ENCODE assay signal across 21 cellular contexts in the genomic region with DNA sequence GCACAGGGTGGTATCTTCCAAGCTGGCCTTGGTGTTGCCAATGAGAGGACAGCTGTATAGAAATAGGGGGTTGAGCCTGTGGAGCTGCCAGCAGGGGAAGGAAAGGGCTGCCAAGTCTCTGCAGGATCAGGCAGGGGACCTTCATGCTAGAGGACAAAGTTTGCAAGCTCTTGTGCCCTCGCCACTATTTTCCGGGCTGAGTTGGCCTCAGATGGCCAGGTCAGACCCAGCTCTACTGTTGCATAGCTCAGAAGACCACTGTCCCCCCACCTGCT.
DNase-seq lines count a peak whose midpoint lies in the region; ATAC-seq, FAIRE-seq and TF ChIP-seq lines count a peak whose summit lies in the region.
"Had no signal": no experiment of that assay in that cellular context is flagged by ENCODE, and none has a peak within 500 bp of the region (broad histone marks: within the 10 kb centered on the region; RNA-seq: fewer than 3 reads in every experiment).

No MANE protein-coding gene starts in this region.

- no peak for TF ChIP-seq POLR2A in H1 (IDR thresholded peaks at IDR 0.05; ENCODE audit: control extremely low read depth in 1 of 2, low read depth in 2 of 2, low read length in 2 of 2)
- TF ChIP-seq POLR2A in testis (IDR thresholded peaks at IDR 0.05), result no peak

- H2AFZ ChIP-seq in GM23338 (no peak overlapping the region), H1 (ENCODE audit: low read length) (no peak overlapping the region)

- peak overlapping the region; percentile 3 for H3K4ac ChIP-seq in H1 (replicated peaks; ENCODE audit: insufficient read length, low read depth, low read length)

- POLR2A ChIA-PET in H1 (lab: Charles Lee; ENCODE audit: partially characterized antibody), result interaction anchor here (0.9 to 1.8 kb wide), 3 partner anchors 16 to 122 kb away, joined by 3 to 6 read pairs (median 3); no protein-coding TSS in a partner anchor

- H3K4me2 ChIP-seq in GM23338 (peak overlapping the region; percentile 2; the same call in 1 of the 2 replicates), H1 (ENCODE audit: insufficient read depth in 1 of 2, low read depth in 2 of 2, low read length in 2 of 2) (no peak overlapping the region)

- H4K20me1 ChIP-seq in GM23338 (replicated peaks; ENCODE audit: insufficient read depth), result no peaks in the 10 kb centered on the region
- H4K20me1 ChIP-seq in H1 (replicated peaks in 1 of 2; ENCODE audit: control insufficient read depth in 1 of 2, insufficient read depth in 2 of 2, low read length in 2 of 2), result no peaks in the 10 kb centered on the region

- H3K4me1 ChIP-seq in right cardiac atrium (ENCODE audit: control insufficient read depth, insufficient read depth, low read length), result no peaks in the 10 kb centered on the region
- H3K4me1 ChIP-seq in GM23338 (ENCODE audit: insufficient read depth), result peaks cover 50% of the 10 kb centered on the region
- peaks cover 0 to 31% (median 22%) of the 10 kb centered on the region in 4 experiments; a peak in 6 of 7 replicates for H3K4me1 ChIP-seq in H1 (replicated peaks in 1 of 4; ENCODE audit: control insufficient read depth in 3 of 4, insufficient read depth in 4 of 4, low read length in 3 of 4)
- H3K4me1 ChIP-seq in testis, result no peaks in the 10 kb centered on the region
- H3K4me1 ChIP-seq: HAP-1 had no signal

- H3K4me3 ChIP-seq in right cardiac atrium (ENCODE audit: low read length), result no peak overlapping the region
- H3K4me3 ChIP-seq in GM23338, result no peak overlapping the region
- no peak overlapping the region for H3K4me3 ChIP-seq in H1 (ENCODE audit: extremely low read depth in 1 of 4, insufficient read depth in 2 of 4, low read depth in 3 of 4, low read length in 4 of 4)
- no peak overlapping the region for H3K4me3 ChIP-seq in testis
- H3K4me3 ChIP-seq: HAP-1 had no signal

- no peak overlapping the region for H3K23ac ChIP-seq in H1 (ENCODE audit: insufficient read length)

- no peaks in the 10 kb centered on the region for H3K79me1 ChIP-seq in H1 (ENCODE audit: low read depth, low read length)

- no peaks in the 10 kb centered on the region for H3K27me3 ChIP-seq in right cardiac atrium (ENCODE audit: control insufficient read depth, insufficient read depth)
- H3K27me3 ChIP-seq in GM23338 (ENCODE audit: insufficient read depth), result no peaks in the 10 kb centered on the region
- no peaks in the 10 kb centered on the region for H3K27me3 ChIP-seq in H1 (replicated peaks in 1 of 4; ENCODE audit: control insufficient read depth in 3 of 4, extremely low read depth in 1 of 4, insufficient read depth in 3 of 4, low read length in 3 of 4)
- H3K27me3 ChIP-seq in testis, result no peaks in the 10 kb centered on the region

- H3K4me1 Mint-ChIP-seq in GM23338 (peaks cover 40% of the 10 kb centered on the region), progenitor cell of endocrine pancreas (ENCODE audit: low read depth) (no peaks in the 10 kb centered on the region)
- H3K4me1 Mint-ChIP-seq: CD14-positive monocyte had no signal

- H3K27me3 Mint-ChIP-seq in GM23338 (ENCODE audit: insufficient read depth, low read depth, poor library complexity) (peaks cover 12% of the 10 kb centered on the region), progenitor cell of endocrine pancreas (peaks cover 6% of the 10 kb centered on the region)

- TF ChIP-seq CTCF in GM23338 (conservative IDR thresholded peaks at IDR 0.05; ENCODE audit: low read depth in 2 of 2) (no peak), H1 (IDR thresholded peaks at IDR 0.05; ENCODE audit: control extremely low read depth in 1 of 3, insufficient read depth in 1 of 3, low read depth in 1 of 3, low read length in 3 of 3) (no peak), testis (IDR thresholded peaks at IDR 0.05) (no peak), progenitor cell of endocrine pancreas (IDR thresholded peaks at IDR 0.05; ENCODE audit: unreplicated experiment) (no peak)

- H3K4me3 Mint-ChIP-seq in GM23338, result no peak overlapping the region; the same call in 2 of the 3 replicates
- no peak overlapping the region for H3K4me3 Mint-ChIP-seq in progenitor cell of endocrine pancreas (ENCODE audit: low read depth)
- H3K4me3 Mint-ChIP-seq: CD14-positive monocyte, IgD-negative memory B cell had no signal

- 95% methylated on average over 2 of the region's 2 CpGs for WGBS in right cardiac atrium
- 84% methylated on average over 2 of the region's 2 CpGs; no CpG with 5 or more reads in 1 of the 2 experiments for WGBS in H1 (ENCODE audit: extremely low coverage in 1 of 2, insufficient coverage in 1 of 2, insufficient read length in 1 of 2, insufficient replicate concordance in 2 of 2, low coverage in 1 of 2, low lambda C conversion rate in 2 of 2, missing lambda C conversion rate in 1 of 2), 2 experiments
- 80 to 90% methylated on average over 2 of the region's 2 CpGs for WGBS in testis, 2 donors

- CTCF ChIA-PET in H1 (lab: Charles Lee; ENCODE audit: partially characterized antibody), result interaction anchor here (0.9 to 8.7 kb wide), 17 partner anchors 8 to 231 kb away, joined by 3 to 127 read pairs (median 5); no protein-coding TSS in a partner anchor

- no peak overlapping the region for H4K5ac ChIP-seq in H1 (ENCODE audit: insufficient read length, low read depth, low read length)

- H2BK20ac ChIP-seq in H1 (ENCODE audit: low read length), result peak overlapping the region; percentile 99

- DNase-seq in Right ventricle myocardium inferior (ENCODE audit: missing footprints) (no peak), right cardiac atrium (no peak), GM23338 (ENCODE audit: low spot score) (no peak), H1 (ENCODE audit: low read depth in 1 of 2, low spot score in 2 of 2) (no peak), testis (peak; percentile 3), progenitor cell of endocrine pancreas (ENCODE audit: low spot score, unreplicated experiment) (no peak), frontal cortex (ENCODE audit: low spot score in 2 of 2) (no peak)
- DNase-seq: AML-193, DMS79, NCI-H1694, NCI-H2081, NCI-H2171 treated with DMSO at 0.1 percent for 48 hours, NCI-H524 treated with DMSO at 0.1 percent for 48 hours, OCI-M1, SHP77 had no signal

- intact Hi-C loops in Right ventricle myocardium inferior (cut with DNase I) (no loop called here), right cardiac atrium (cut with DNase I) (no loop called here), testis (cut with DNase I; ENCODE audit: low total_unique reads) (no loop called here)

- ATAC-seq in Right ventricle myocardium inferior, result peak; percentile 9
- no peak for ATAC-seq in right cardiac atrium
- ATAC-seq in GM23338, result no peak
- ATAC-seq in HG03095 (IDR thresholded peaks at IDR 0.05; ENCODE audit: unreplicated experiment), result no peak

- H2BK12ac ChIP-seq in H1 (ENCODE audit: low read depth, low read length), result peak overlapping the region; percentile 88; the same call in 1 of the 2 replicates

- H2BK120ac ChIP-seq in H1 (replicated peaks; ENCODE audit: low read depth, low read length), result peak overlapping the region; percentile 6

- H3K23me2 ChIP-seq in H1 (ENCODE audit: low read depth, low read length), result no peaks in the 10 kb centered on the region

- H3K27ac ChIP-seq in right cardiac atrium (ENCODE audit: low read length) (no peak overlapping the region), GM23338 (ENCODE audit: low read depth) (peak overlapping the region; percentile 41; the same call in 1 of the 2 replicates), H1 (ENCODE audit: low read depth, low read length) (no peak overlapping the region), testis (no peak overlapping the region)

- H3K36me3 Mint-ChIP-seq in GM23338 (ENCODE audit: low read depth) (no peaks in the 10 kb centered on the region; the same call in 1 of the 3 replicates), progenitor cell of endocrine pancreas (ENCODE audit: insufficient read depth) (no peaks in the 10 kb centered on the region)
- H3K36me3 Mint-ChIP-seq: CD14-positive monocyte, IgD-negative memory B cell had no signal

- H2BK5ac ChIP-seq in H1 (ENCODE audit: low read depth, low read length), result peak overlapping the region; percentile 92; the same call in 1 of the 2 replicates

- no peaks in the 10 kb centered on the region for H3K36me3 ChIP-seq in GM23338 (ENCODE audit: insufficient read depth)
- H3K36me3 ChIP-seq in H1 (ENCODE audit: control insufficient read depth in 2 of 4, insufficient read depth in 4 of 4, low read length in 3 of 4), result no peaks in the 10 kb centered on the region
- H3K36me3 ChIP-seq in testis (ENCODE audit: low read depth, missing control alignments), result no peaks in the 10 kb centered on the region
- H3K36me3 ChIP-seq: HAP-1 had no signal

- H3K18ac ChIP-seq in H1 (ENCODE audit: extremely low read depth, low read length), result peak overlapping the region; percentile 55

- H4K8ac ChIP-seq in H1 (ENCODE audit: extremely low read depth, insufficient read depth, low read length), result 0 out of 2 replicates have a peak overlapping the region, but pooled peaks have one; percentile 1

- FAIRE-seq in H1 (lab: Jason Lieb, UNC) (no peak), frontal cortex (lab: Jason Lieb, UNC) (no peak)
- FAIRE-seq: HTR-8/SVneo, RCC 7860 had no signal

- H3K27ac Mint-ChIP-seq in GM23338 (peak overlapping the region; percentile 67; the same call in 1 of the 2 replicates), progenitor cell of endocrine pancreas (no peak overlapping the region)
- H3K27ac Mint-ChIP-seq: IgD-negative memory B cell had no signal

- H3K9me3 ChIP-seq in right cardiac atrium (ENCODE audit: control insufficient read depth, low read length) (no peaks in the 10 kb centered on the region), H1 (ENCODE audit: insufficient read depth in 2 of 2, low read depth in 1 of 2, low read length in 1 of 2) (no peaks in the 10 kb centered on the region), testis (no peaks in the 10 kb centered on the region)
- H3K9me3 ChIP-seq: HAP-1 had no signal

- no peak overlapping the region for H3K56ac ChIP-seq in H1 (replicated peaks; ENCODE audit: insufficient read length, low read depth, low read length)

- no peak overlapping the region for H2BK15ac ChIP-seq in H1 (ENCODE audit: low read length)

- H3K9me3 Mint-ChIP-seq in GM23338, result no peaks in the 10 kb centered on the region
- no peaks in the 10 kb centered on the region for H3K9me3 Mint-ChIP-seq in progenitor cell of endocrine pancreas (ENCODE audit: low read depth)
- H3K9me3 Mint-ChIP-seq: IgD-negative memory B cell had no signal

- H3K14ac ChIP-seq in H1 (ENCODE audit: insufficient read length), result no peak overlapping the region

- peak overlapping the region; percentile 94 for H4K91ac ChIP-seq in H1 (replicated peaks; ENCODE audit: insufficient read length, low read length)

- H3K79me2 ChIP-seq in GM23338 (replicated peaks; ENCODE audit: insufficient read depth), result no peaks in the 10 kb centered on the region
- H3K79me2 ChIP-seq in H1 (ENCODE audit: control insufficient read depth in 1 of 2, insufficient read depth in 2 of 2, low read length in 2 of 2), result no peaks in the 10 kb centered on the region

- H2AK5ac ChIP-seq in H1 (ENCODE audit: low read depth, low read length), result peak overlapping the region; percentile 61; the same call in 1 of the 2 replicates

- peaks cover 5% of the 10 kb centered on the region for H3F3A ChIP-seq in GM23338 (replicated peaks; ENCODE audit: low read depth)

- no peak overlapping the region for H3K9ac ChIP-seq in H1 (replicated peaks in 1 of 4; ENCODE audit: extremely low read depth in 1 of 4, low read depth in 3 of 4, low read length in 3 of 4)

- no peak for TF ChIP-seq EP300 in H1 (IDR thresholded peaks at IDR 0.05; ENCODE audit: borderline replicate concordance in 1 of 2, low read depth in 2 of 2, low read length in 2 of 2)

- no peak for TF ChIP-seq RAD21 in H1 (IDR thresholded peaks at IDR 0.05 in 1 of 2, conservative IDR thresholded peaks at IDR 0.05 in 1 of 2; ENCODE audit: low read depth in 2 of 2, low read length in 2 of 2)

- H3K9me2 ChIP-seq in GM23338 (ENCODE audit: insufficient read depth), result peaks cover 15% of the 10 kb centered on the region; the same call in 1 of the 2 replicates
